In the genomic region with DNA sequence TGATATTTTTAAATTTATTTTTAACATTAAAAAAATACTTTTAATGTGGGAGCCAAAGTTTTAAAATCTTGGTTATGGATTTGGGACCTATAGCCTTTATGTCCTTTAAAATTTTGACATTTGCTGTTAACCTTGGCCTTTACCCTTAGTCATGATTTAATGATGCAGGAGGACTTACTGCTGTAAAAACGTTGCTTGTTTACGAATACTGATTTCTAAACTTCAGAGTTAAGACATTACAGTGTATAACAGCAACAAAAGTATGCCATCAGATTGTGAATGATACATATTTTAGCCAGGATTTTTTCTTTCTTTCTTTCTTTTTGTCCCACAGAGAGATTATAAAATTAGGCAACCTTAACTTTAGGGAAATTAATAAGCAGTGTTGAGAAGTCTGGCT, we compare ENCODE assay signal across 19 cellular contexts. TPM values are rescaled to one million over a fixed set of nuclear protein-coding genes. Genes with fewer than 3 reads are reported as not detected.
DNase-seq lines count a peak whose midpoint lies in the region; ATAC-seq, FAIRE-seq and TF ChIP-seq lines count a peak whose summit lies in the region.
"Had no signal": no experiment of that assay in that cellular context is flagged by ENCODE, and none has a peak within 500 bp of the region (broad histone marks: within the 10 kb centered on the region; RNA-seq: fewer than 3 reads in every experiment).

No MANE protein-coding gene starts in this region.

- no peak for DNase-seq in A549 (ENCODE audit: low read depth in 1 of 2, low spot score in 1 of 2)
- DNase-seq in CD4-positive, alpha-beta T cell: no peak
- DNase-seq in mesenchymal stem cell: no peak
- DNase-seq in stimulated activated CD8-positive, alpha-beta memory T cell treated with anti-CD3 and anti-CD28 coated beads, Interleukin-4, amount 100 ng/mL, for 48 hours: no peak
- DNase-seq in OCI-M1 (lab: John Stamatoyannopoulos, UW): no peak
- DNase-seq: activated effector memory CD4-positive, alpha-beta T cell treated with Interleukin-2 at 50 U/mL for 16 hours; CD4-positive, alpha-beta memory T cell; glutamatergic neuron; GOT3; NCI-H2029 treated with DMSO at 0.1 percent for 48 hours; stimulated activated CD4-positive, alpha-beta T cell treated with anti-CD3 and anti-CD28 coated beads, Interleukin-4, amount 100 ng/mL, for 1 hour; stimulated activated naive CD4-positive, alpha-beta T cell had no signal

- H4K91ac ChIP-seq in mesenchymal stem cell (ENCODE audit: low read length): no peak overlapping the region

- no peak overlapping the region for H3K27ac ChIP-seq in A549
- H3K27ac ChIP-seq in CD4-positive, alpha-beta T cell (ENCODE audit: low read depth, low read length): no peak overlapping the region
- H3K27ac ChIP-seq in mesenchymal stem cell (ENCODE audit: low read length, poor library complexity, severe bottlenecking): no peak overlapping the region
- H3K27ac ChIP-seq: SJSA1 had no signal

- no peak for TF ChIP-seq EP300 in A549 (IDR thresholded peaks at IDR 0.05)

- no peak overlapping the region for H3K4me3 ChIP-seq in A549
- H3K4me3 ChIP-seq in mesenchymal stem cell (ENCODE audit: insufficient read depth in 1 of 2, low read depth in 1 of 2, low read length in 2 of 2): no peak overlapping the region
- H3K4me3 ChIP-seq: cardiac muscle cell, SJSA1 had no signal

- peak overlapping the region; percentile 37 for H3K9ac ChIP-seq in mesenchymal stem cell (ENCODE audit: low read length)

- H3K14ac ChIP-seq in mesenchymal stem cell (ENCODE audit: low read length in 2 of 2): no peak overlapping the region

- H3K18ac ChIP-seq in mesenchymal stem cell (ENCODE audit: low read depth in 1 of 2, low read length in 2 of 2): no peak overlapping the region

- H3K4me3 Mint-ChIP-seq in CD4-positive, alpha-beta T cell: peak overlapping the region; percentile 21
- H3K4me3 Mint-ChIP-seq in activated naive CD8-positive, alpha-beta T cell: peak overlapping the region; percentile 63

- H3K9me3 Mint-ChIP-seq in CD4-positive, alpha-beta T cell: no peaks in the 10 kb centered on the region
- no peaks in the 10 kb centered on the region for H3K9me3 Mint-ChIP-seq in activated naive CD8-positive, alpha-beta T cell (ENCODE audit: low read depth)
- H3K9me3 Mint-ChIP-seq: CD4-positive, alpha-beta memory T cell had no signal

- no peak overlapping the region for H2BK5ac ChIP-seq in mesenchymal stem cell (ENCODE audit: low read depth, low read length, poor library complexity, severe bottlenecking)

- TF ChIP-seq POLR2A in A549 (IDR thresholded peaks at IDR 0.05; ENCODE audit: low read length): no peak

- H3K23ac ChIP-seq in mesenchymal stem cell (ENCODE audit: low read length in 2 of 2): no peak overlapping the region

- H3K9me3 ChIP-seq in A549 (no peaks in the 10 kb centered on the region), mesenchymal stem cell (ENCODE audit: control insufficient read depth, low read length) (no peaks in the 10 kb centered on the region)
- H3K9me3 ChIP-seq in CD4-positive, alpha-beta T cell (ENCODE audit: control insufficient read depth, low read length): no peaks in the 10 kb centered on the region
- H3K9me3 ChIP-seq: SJSA1 had no signal

- H4K8ac ChIP-seq in mesenchymal stem cell (ENCODE audit: low read length): no peak overlapping the region

- no peak overlapping the region for H2AK5ac ChIP-seq in mesenchymal stem cell (ENCODE audit: low read length, severe bottlenecking)

- H2BK15ac ChIP-seq in mesenchymal stem cell (ENCODE audit: low read depth, poor library complexity, severe bottlenecking): no peak overlapping the region

- H3K4me2 ChIP-seq in A549 (peak overlapping the region; percentile 22), mesenchymal stem cell (ENCODE audit: low read length, poor library complexity, severe bottlenecking) (no peak overlapping the region)

- TF ChIP-seq CTCF in A549 (IDR thresholded peaks at IDR 0.05): no peak
- no peak for TF ChIP-seq CTCF in CD4-positive, alpha-beta T cell (IDR thresholded peaks at IDR 0.05)

- no peak overlapping the region for H2AFZ ChIP-seq in mesenchymal stem cell (ENCODE audit: low read depth, low read length)

- peaks cover 12 to 54% of the 10 kb centered on the region in 2 experiments for H3K36me3 ChIP-seq in mesenchymal stem cell (ENCODE audit: control insufficient read depth in 1 of 2, insufficient read depth in 2 of 2, low read depth in 1 of 2, low read length in 2 of 2)

- H2BK120ac ChIP-seq in mesenchymal stem cell (ENCODE audit: low read depth, low read length): no peak overlapping the region

- no peak for TF ChIP-seq RAD21 in A549 (conservative IDR thresholded peaks at IDR 0.05 in 1 of 2, IDR thresholded peaks at IDR 0.05 in 1 of 2)

- no peaks in the 10 kb centered on the region for H3K27me3 Mint-ChIP-seq in CD4-positive, alpha-beta T cell
- H3K27me3 Mint-ChIP-seq in activated naive CD8-positive, alpha-beta T cell: no peaks in the 10 kb centered on the region
- H3K27me3 Mint-ChIP-seq: CD4-positive, alpha-beta memory T cell had no signal

- H3K4me1 ChIP-seq in A549: peaks cover 70% of the 10 kb centered on the region
- peaks cover 3% of the 10 kb centered on the region for H3K4me1 ChIP-seq in mesenchymal stem cell (ENCODE audit: control insufficient read depth, insufficient read depth, low read depth, low read length)
- H3K4me1 ChIP-seq: SJSA1 had no signal

- POLR2A ChIA-PET in A549 (lab: Yijun Ruan, JAX): interaction anchor here (1.3 kb wide), 1 partner anchor 9 kb away, joined by 6 read pairs; a partner anchor contains a TSS
- POLR2A ChIA-PET in CD4-positive, alpha-beta T cell (lab: Charles Lee): interaction anchor here (0.7 to 4.2 kb wide), 2 partner anchors 9 to 499 kb away, joined by 3 to 25 read pairs; a partner anchor contains a TSS

- peaks cover 90% of the 10 kb centered on the region for H3K4me1 Mint-ChIP-seq in CD4-positive, alpha-beta T cell (ENCODE audit: low read depth)
- H3K4me1 Mint-ChIP-seq in activated naive CD8-positive, alpha-beta T cell (ENCODE audit: low read depth): peaks cover 84% of the 10 kb centered on the region

- WGBS in A549 (ENCODE audit: missing lambda C conversion rate): 44% methylated on average over 2 of the region's 2 CpGs
- no CpG with 5 or more reads among the region's 2 CpGs for WGBS in mesenchymal stem cell

- intact Hi-C loops in CD4-positive, alpha-beta T cell (cut with DNase I, micrococcal nuclease): loop anchor here in 1 of 2 experiments (10.0 kb wide), 1 partner anchor 617 kb away; a partner anchor contains a TSS

- H3K27me3 ChIP-seq in CD4-positive, alpha-beta T cell (ENCODE audit: control insufficient read depth, insufficient read depth, low read length): no peaks in the 10 kb centered on the region
- H3K27me3 ChIP-seq in mesenchymal stem cell (ENCODE audit: control insufficient read depth in 1 of 2, insufficient read depth in 1 of 2, low read length in 2 of 2): no peaks in the 10 kb centered on the region
- H3K27me3 ChIP-seq: cardiac muscle cell, SJSA1 had no signal

- CTCF ChIA-PET in A549 (lab: Yijun Ruan, JAX): interaction anchor here (0.6 to 2.6 kb wide), 5 partner anchors 9 to 112 kb away, joined by 3 to 9 read pairs (median 3); a partner anchor contains a TSS
- CTCF ChIA-PET in CD4-positive, alpha-beta T cell (lab: Charles Lee): no interaction called here

- H3K27ac Mint-ChIP-seq in CD4-positive, alpha-beta T cell: no peak overlapping the region
- H3K27ac Mint-ChIP-seq in activated naive CD8-positive, alpha-beta T cell: peak overlapping the region; percentile 61

- ATAC-seq in A549 (no peak), HG03442 (IDR thresholded peaks at IDR 0.05; ENCODE audit: unreplicated experiment) (no peak), HG02759 (IDR thresholded peaks at IDR 0.05; ENCODE audit: unreplicated experiment) (no peak)
- ATAC-seq in CD4-positive, alpha-beta T cell (ENCODE audit: poor library complexity): no peak

- no peaks in the 10 kb centered on the region for H3K79me1 ChIP-seq in mesenchymal stem cell (replicated peaks; ENCODE audit: low read length, poor library complexity, severe bottlenecking)

- H3K36me3 Mint-ChIP-seq in CD4-positive, alpha-beta T cell (ENCODE audit: low read depth): peaks cover 63% of the 10 kb centered on the region
- H3K36me3 Mint-ChIP-seq in activated naive CD8-positive, alpha-beta T cell: peaks cover 14% of the 10 kb centered on the region

- FAIRE-seq in A549 (lab: Jason Lieb, UNC): no peak
- FAIRE-seq: endometrium, G401.6 had no signal

- H3K4ac ChIP-seq in mesenchymal stem cell (ENCODE audit: low read depth in 1 of 2, low read length in 2 of 2): no peak overlapping the region

- no peak overlapping the region for H2BK12ac ChIP-seq in mesenchymal stem cell (ENCODE audit: low read length in 2 of 2)

TF ChIP-seq in A549, 52 proteins besides CTCF, POLR2A, EP300 and RAD21 (continues in another document):
- no peak for TF ChIP-seq RCOR1 (IDR thresholded peaks at IDR 0.05; ENCODE audit: low read depth, low read length)
- no peak for TF ChIP-seq MAZ (IDR thresholded peaks at IDR 0.05; ENCODE audit: borderline replicate concordance, low read depth, low read length)
- TF ChIP-seq PHF8 (IDR thresholded peaks at IDR 0.05; ENCODE audit: borderline replicate concordance, low read depth): no peak
- TF ChIP-seq EHMT2 (IDR thresholded peaks at IDR 0.05; ENCODE audit: low read depth): no peak

RNA-seq across cellular contexts. Expression of a gene that starts 8.9 kb away (rescaled TPM):
- polyA plus RNA-seq in A549 (2011; rRNA removed) (14.0 and 15.0 TPM in 2 replicates), A549 (2017; fragmentation: RNase III; extraction: RNeasy Plus Mini Kit Qiagen cat#74134 plus additional on column Dnase treatment) (8.0 to 8.7 TPM (median 8.2 TPM) in 3 replicates)
- 6.8 and 8.0 TPM in 2 replicates for polyA plus RNA-seq in A549 (2012; cell fraction: cytosol; rRNA removed)
- polyA plus RNA-seq in A549 (2012; cell fraction: nucleus; rRNA removed): 8.3 and 9.2 TPM in 2 replicates
- polyA minus RNA-seq in A549 (2011; rRNA and poly(A)+ RNA removed): 67.6 and 83.1 TPM in 2 replicates
- total RNA-seq in CD4-positive, alpha-beta T cell: 10 to 100 TPM; 49.4 to 49.7 TPM
- 5.2 TPM for polyA plus RNA-seq in mesenchymal stem cell (2013, experiment 1 of 2)
- polyA plus RNA-seq in mesenchymal stem cell (2013, experiment 2 of 2): 4.8 TPM

RNA-seq across cellular contexts. Expression of a gene that starts 42.8 kb away (rescaled TPM):
- polyA plus RNA-seq in A549 (2011; rRNA removed) (176 and 188 TPM in 2 replicates), A549 (2017; fragmentation: RNase III; extraction: RNeasy Plus Mini Kit Qiagen cat#74134 plus additional on column Dnase treatment) (47.2 to 71.8 TPM (median 61.0 TPM) in 3 replicates)
- polyA plus RNA-seq in A549 (2012; cell fraction: cytosol; rRNA removed): 15.3 and 21.3 TPM in 2 replicates
- polyA plus RNA-seq in A549 (2012; cell fraction: nucleus; rRNA removed): 7.4 and 12.9 TPM in 2 replicates
- polyA minus RNA-seq in A549 (2011; rRNA and poly(A)+ RNA removed): 96.7 and 113 TPM in 2 replicates
- not detected for total RNA-seq in CD4-positive, alpha-beta T cell
- polyA plus RNA-seq in mesenchymal stem cell (2013, experiment 1 of 2): 11.9 TPM
- polyA plus RNA-seq in mesenchymal stem cell (2013, experiment 2 of 2): 12.4 TPM

RNA-seq across cellular contexts. Expression of a gene that starts 59.4 kb away (rescaled TPM):
- polyA plus RNA-seq in A549 (2011; rRNA removed): 256 and 314 TPM in 2 replicates
- polyA plus RNA-seq in A549 (2012; cell fraction: cytosol; rRNA removed): 293 and 304 TPM in 2 replicates
- polyA plus RNA-seq in A549 (2012; cell fraction: nucleus; rRNA removed): 86.8 and 153 TPM in 2 replicates
- 217 to 254 TPM (median 251 TPM) in 3 replicates for polyA plus RNA-seq in A549 (2017; fragmentation: RNase III; extraction: RNeasy Plus Mini Kit Qiagen cat#74134 plus additional on column Dnase treatment)
- polyA minus RNA-seq in A549 (2011; rRNA and poly(A)+ RNA removed): 59.2 and 75.3 TPM in 2 replicates
- total RNA-seq in CD4-positive, alpha-beta T cell: 100 to 1,000 TPM; 105 to 108 TPM
- 272 TPM for polyA plus RNA-seq in mesenchymal stem cell (2013, experiment 1 of 2)
- 279 TPM for polyA plus RNA-seq in mesenchymal stem cell (2013, experiment 2 of 2)
